1 cellular context compared by ENCODE assay signal in genomic region chr6:86943819-86944407, GRCh38.
TF ChIP-seq lines count a peak whose summit lies in the region.

No MANE protein-coding gene starts in this region.

TF ChIP-seq in GM23338, 12 proteins besides CTCF, POLR2A, EP300 and RAD21:
- TF ChIP-seq ZNF462 (CRISPR knock-in tag; IDR thresholded peaks at IDR 0.05) (no peak), CREB1 (CRISPR knock-in tag; IDR thresholded peaks at IDR 0.05; ENCODE audit: low read depth) (no peak), STAT1 (IDR thresholded peaks at IDR 0.05; ENCODE audit: unreplicated experiment) (no peak), ETS1 (IDR thresholded peaks at IDR 0.05) (no peak), POLR2AphosphoS5 (IDR thresholded peaks at IDR 0.05; ENCODE audit: low read depth) (no peak), ZNF331 (CRISPR knock-in tag; IDR thresholded peaks at IDR 0.05; ENCODE audit: low read depth) (no peak), ZNF114 (CRISPR knock-in tag; IDR thresholded peaks at IDR 0.05) (no peak), JUNB (IDR thresholded peaks at IDR 0.05; ENCODE audit: unreplicated experiment) (no peak), EZH2 (IDR thresholded peaks at IDR 0.05; ENCODE audit: low read depth, unreplicated experiment) (no peak), REST (IDR thresholded peaks at IDR 0.05; ENCODE audit: unreplicated experiment) (no peak), EZH2phosphoT487 (IDR thresholded peaks at IDR 0.05; ENCODE audit: unreplicated experiment) (no peak), NANOG (IDR thresholded peaks at IDR 0.05; ENCODE audit: borderline replicate concordance) (no peak)
